In genomic region chr9:137666950-137667670, GRCh38 we compare ENCODE assay signal across 8 cellular contexts. TPM values are rescaled to one million over a fixed set of nuclear protein-coding genes. Genes with fewer than 3 reads are reported as not detected.
DNase-seq lines count a peak whose midpoint lies in the region; ATAC-seq and TF ChIP-seq lines count a peak whose summit lies in the region.

No MANE protein-coding gene starts in this region.

- peaks cover 18% of the 10 kb centered on the region for H3K36me3 ChIP-seq in CD4-positive, CD25-positive, alpha-beta regulatory T cell (ENCODE audit: control insufficient read depth, insufficient read depth, low read length)

- peaks cover 16 to 63% (median 35%) of the 10 kb centered on the region in 4 donors for H3K4me1 Mint-ChIP-seq in CD4-positive, CD25-positive, alpha-beta regulatory T cell
- H3K4me1 Mint-ChIP-seq in IgD-negative memory B cell (peaks cover 26 to 31% (median 28%) of the 10 kb centered on the region in 3 donors), memory B cell (peaks cover 39% of the 10 kb centered on the region)

- H3K27me3 ChIP-seq in CD4-positive, CD25-positive, alpha-beta regulatory T cell (ENCODE audit: control insufficient read depth, insufficient read depth, low read length) = no peaks in the 10 kb centered on the region

- H3K4me3 Mint-ChIP-seq in CD4-positive, CD25-positive, alpha-beta regulatory T cell = peak overlapping the region in 1 of 4 donors; percentile 38
- peak overlapping the region in 3 of 4 donors; percentile 14 to 84 (median 44) for H3K4me3 Mint-ChIP-seq in IgD-negative memory B cell
- peak overlapping the region; percentile 40 for H3K4me3 Mint-ChIP-seq in memory B cell

- H3K9me3 Mint-ChIP-seq in CD4-positive, CD25-positive, alpha-beta regulatory T cell = no peaks in the 10 kb centered on the region
- H3K9me3 Mint-ChIP-seq in IgD-negative memory B cell (no peaks in the 10 kb centered on the region), memory B cell (no peaks in the 10 kb centered on the region)

- H3K27ac ChIP-seq in CD4-positive, CD25-positive, alpha-beta regulatory T cell (ENCODE audit: insufficient read depth, low read length, poor library complexity, severe bottlenecking) = peak overlapping the region; percentile 1
- peak overlapping the region; percentile 84 for H3K27ac ChIP-seq in angular gyrus (ENCODE audit: low read depth, low read length)

- no peak for TF ChIP-seq POLR2A in GM18505 (IDR thresholded peaks at IDR 0.05; ENCODE audit: borderline replicate concordance, extremely low read depth, insufficient read depth, insufficient read length)

- H3K27me3 Mint-ChIP-seq in CD4-positive, CD25-positive, alpha-beta regulatory T cell = no peaks in the 10 kb centered on the region
- H3K27me3 Mint-ChIP-seq in IgD-negative memory B cell (no peaks in the 10 kb centered on the region), memory B cell (no peaks in the 10 kb centered on the region)

- peaks cover 6% of the 10 kb centered on the region for H3K4me1 ChIP-seq in CD4-positive, CD25-positive, alpha-beta regulatory T cell (ENCODE audit: control insufficient read depth, insufficient read depth, low read length, poor library complexity, severe bottlenecking)

- peaks cover 18% of the 10 kb centered on the region for H3K36me3 Mint-ChIP-seq in CD4-positive, CD25-positive, alpha-beta regulatory T cell
- peaks cover 5% of the 10 kb centered on the region for H3K36me3 Mint-ChIP-seq in IgD-negative memory B cell
- peaks cover 21% of the 10 kb centered on the region for H3K36me3 Mint-ChIP-seq in memory B cell

- no peak for ATAC-seq in CD4-positive, CD25-positive, alpha-beta regulatory T cell (ENCODE audit: low read depth in 2 of 2)
- ATAC-seq in memory B cell (ENCODE audit: low read depth) (peak; percentile 92), GM18505 (IDR thresholded peaks at IDR 0.05; ENCODE audit: unreplicated experiment) (no peak)

- DNase-seq in CD4-positive, CD25-positive, alpha-beta regulatory T cell = no peak
- peak in 1 of 2 donors; percentile 21 for DNase-seq in memory B cell (ENCODE audit: low spot score in 2 of 2)
- no peak for DNase-seq in stimulated activated CD8-positive, alpha-beta memory T cell treated with anti-CD3 and anti-CD28 coated beads, Interleukin-4, amount 100 ng/mL, for 48 hours
- no peak for DNase-seq in activated CD8-positive, alpha-beta memory T cell treated with anti-CD3 and anti-CD28 coated beads for 24 hours
- DNase-seq in activated CD8-positive, alpha-beta memory T cell treated with anti-CD3 and anti-CD28 coated beads, Interleukin-2, amount 50 U/mL, for 4 hours = no peak

- H3K4me3 ChIP-seq in CD4-positive, CD25-positive, alpha-beta regulatory T cell (ENCODE audit: low read depth, low read length) = no peak overlapping the region

- H3K27ac Mint-ChIP-seq in CD4-positive, CD25-positive, alpha-beta regulatory T cell = peak overlapping the region; percentile 25 to 61 (median 33)
- H3K27ac Mint-ChIP-seq in IgD-negative memory B cell (peak overlapping the region; percentile 76 to 90 (median 88)), memory B cell (peak overlapping the region; percentile 67)

- no peaks in the 10 kb centered on the region for H3K9me3 ChIP-seq in CD4-positive, CD25-positive, alpha-beta regulatory T cell (ENCODE audit: control insufficient read depth in 2 of 2, low read length in 2 of 2)

RNA-seq across cellular contexts. Expression of gene EHMT1, which starts 48.3 kb away (rescaled TPM):
- 142 TPM for total RNA-seq in CD4-positive, CD25-positive, alpha-beta regulatory T cell
- polyA plus RNA-seq in CD4-positive, CD25-positive, alpha-beta regulatory T cell = 10 to 100 TPM; 17.9 to 20.3 (median 19.3) TPM
- 39.1 TPM for polyA plus RNA-seq in IgD-negative memory B cell

Comparison
In these comparisons a context has a peak if more than half of its experiments do, and no peak if none do; other contexts are left out.
1. H3K27ac Mint-ChIP-seq: peak in every context shown above with its lines; median percentile 88 in IgD-negative memory B cell; 67 in memory B cell; 33 in CD4-positive, CD25-positive, alpha-beta regulatory T cell.